14 cellular contexts compared by ENCODE assay signal in the genomic region with DNA sequence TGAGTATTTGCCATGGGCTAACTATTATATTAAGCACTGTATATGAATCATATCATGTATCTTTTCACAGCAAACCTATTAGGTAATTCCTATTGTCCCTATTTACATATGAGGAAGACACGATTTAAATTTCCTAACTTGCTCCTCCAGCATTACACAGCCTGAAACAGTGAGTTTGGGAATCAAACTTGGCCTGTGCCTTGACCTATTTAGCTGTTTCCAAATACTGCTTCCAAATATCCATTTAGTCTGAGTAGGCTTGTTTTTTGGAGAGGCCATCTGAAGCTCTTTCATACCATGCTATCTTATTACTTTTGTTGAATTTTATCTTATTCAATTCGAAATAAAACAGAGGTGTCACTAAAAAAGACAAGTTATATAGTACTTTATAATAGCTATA.
DNase-seq lines count a peak whose midpoint lies in the region; ATAC-seq, FAIRE-seq and TF ChIP-seq lines count a peak whose summit lies in the region.
"Had no signal": no experiment of that assay in that cellular context is flagged by ENCODE, and none has a peak within 500 bp of the region (broad histone marks: within the 10 kb centered on the region; RNA-seq: fewer than 3 reads in every experiment).

No MANE protein-coding gene starts in this region.

- no peak overlapping the region for H3K27ac Mint-ChIP-seq in activated CD8-positive, alpha-beta memory T cell treated with anti-CD3 and anti-CD28 coated beads, Interleukin-2, amount 10 ng/mL, durations not matched to agents 7 days and 5 days
- H3K27ac Mint-ChIP-seq: CD4-positive, CD25-positive, alpha-beta regulatory T cell; GM23338 had no signal

- no peak overlapping the region for H3K4me3 Mint-ChIP-seq in activated CD8-positive, alpha-beta memory T cell treated with anti-CD3 and anti-CD28 coated beads, Interleukin-2, amount 10 ng/mL, durations not matched to agents 7 days and 5 days
- H3K4me3 Mint-ChIP-seq: CD4-positive, CD25-positive, alpha-beta regulatory T cell; GM23338 had no signal

- no peak for FAIRE-seq in GM12892 (lab: Jason Lieb, UNC)
- FAIRE-seq: GM18507 had no signal

- ATAC-seq in sciatic nerve: peak; percentile 50
- ATAC-seq in activated CD8-positive, alpha-beta memory T cell treated with anti-CD3 and anti-CD28 coated beads, Interleukin-2, amount 10 ng/mL, durations not matched to agents 7 days and 5 days: no peak
- ATAC-seq: GM23338 had no signal

- no peaks in the 10 kb centered on the region for H3K36me3 ChIP-seq in left ventricle myocardium inferior
- H3K36me3 ChIP-seq: BLaER1 treated with 17β-estradiol and CSF1 and Interleukin-3, amounts not matched to agents 10 nM and 100 nM had no signal

- H3K27ac ChIP-seq in left ventricle myocardium inferior (replicated peaks): peak overlapping the region; percentile 34
- H3K27ac ChIP-seq: BLaER1 treated with 17β-estradiol and CSF1 and Interleukin-3, amounts not matched to agents 10 nM and 100 nM had no signal

- intact Hi-C loops in left ventricle myocardium inferior (cut with micrococcal nuclease): no loop called here
- intact Hi-C loops in sciatic nerve (cut with DNase I): no loop called here

- TF ChIP-seq POLR2A in GM12892 (IDR thresholded peaks at IDR 0.05; ENCODE audit: low read depth, low read length): no peak

- no peaks in the 10 kb centered on the region for H3K27me3 Mint-ChIP-seq in activated CD8-positive, alpha-beta memory T cell treated with anti-CD3 and anti-CD28 coated beads, Interleukin-2, amount 10 ng/mL, durations not matched to agents 7 days and 5 days
- H3K27me3 Mint-ChIP-seq: CD4-positive, CD25-positive, alpha-beta regulatory T cell had no signal

- no peaks in the 10 kb centered on the region for H3K36me3 Mint-ChIP-seq in activated CD8-positive, alpha-beta memory T cell treated with anti-CD3 and anti-CD28 coated beads, Interleukin-2, amount 10 ng/mL, durations not matched to agents 7 days and 5 days
- H3K36me3 Mint-ChIP-seq: CD4-positive, CD25-positive, alpha-beta regulatory T cell had no signal

- peaks cover 12% of the 10 kb centered on the region for H3K9me3 ChIP-seq in left ventricle myocardium inferior (replicated peaks)

- H3K4me1 ChIP-seq in left ventricle myocardium inferior: peaks cover 23% of the 10 kb centered on the region

- CTCF ChIA-PET in activated CD8-positive, alpha-beta memory T cell treated with anti-CD3 and anti-CD28 coated beads, Interleukin-2, amount 10 ng/mL, durations not matched to agents 7 days and 5 days (lab: Charles Lee): no interaction called here

- DNase-seq in G401 (ENCODE audit: low spot score) (peak; percentile 42), cerebellum (ENCODE audit: low spot score) (peak; percentile 13), left ventricle myocardium inferior (no peak), sciatic nerve (ENCODE audit: low spot score) (no peak), GM12892 (ENCODE audit: insufficient read length) (no peak)
- no peak for DNase-seq in effector CD8-positive, alpha-beta T cell (lab: John Stamatoyannopoulos, UW)
- DNase-seq in activated CD8-positive, alpha-beta memory T cell treated with anti-CD3 and anti-CD28 coated beads, Interleukin-2, amount 10 ng/mL, durations not matched to agents 7 days and 5 days: no peak
- DNase-seq: ACHN; CD4-positive, CD25-positive, alpha-beta regulatory T cell; DMS53; H7 had no signal

- no peaks in the 10 kb centered on the region for H3K4me1 Mint-ChIP-seq in activated CD8-positive, alpha-beta memory T cell treated with anti-CD3 and anti-CD28 coated beads, Interleukin-2, amount 10 ng/mL, durations not matched to agents 7 days and 5 days
- H3K4me1 Mint-ChIP-seq: CD4-positive, CD25-positive, alpha-beta regulatory T cell; GM23338 had no signal

- no peaks in the 10 kb centered on the region for H3K27me3 ChIP-seq in left ventricle myocardium inferior (ENCODE audit: low read depth)
- H3K27me3 ChIP-seq: BLaER1 treated with 17β-estradiol and CSF1 and Interleukin-3, amounts not matched to agents 10 nM and 100 nM had no signal

- no peak for TF ChIP-seq CTCF in left ventricle myocardium inferior (IDR thresholded peaks at IDR 0.05; ENCODE audit: borderline replicate concordance)

- H3K4me3 ChIP-seq in left ventricle myocardium inferior: no peak overlapping the region
- H3K4me3 ChIP-seq: BLaER1 treated with 17β-estradiol and CSF1 and Interleukin-3, amounts not matched to agents 10 nM and 100 nM; GM23338 had no signal

- peaks cover 9% of the 10 kb centered on the region for H3K9me3 Mint-ChIP-seq in activated CD8-positive, alpha-beta memory T cell treated with anti-CD3 and anti-CD28 coated beads, Interleukin-2, amount 10 ng/mL, durations not matched to agents 7 days and 5 days (ENCODE audit: low read depth)
- H3K9me3 Mint-ChIP-seq: GM23338 had no signal

- in situ Hi-C loops in G401 (cut with HindIII; ENCODE audit: low sequenced_read_pairs): no loop called here

Comparison
In these comparisons a context has a peak if more than half of its experiments do, and no peak if none do; other contexts are left out.
1. DNase-seq: peak in G401 (single experiment) and cerebellum (single experiment); none in left ventricle myocardium inferior (single experiment), sciatic nerve (single experiment), effector CD8-positive, alpha-beta T cell (single experiment), activated CD8-positive, alpha-beta memory T cell treated with anti-CD3 and anti-CD28 coated beads, Interleukin-2, amount 10 ng/mL, durations not matched to agents 7 days and 5 days (single experiment) and GM12892 (single experiment).